Comparison of ENCODE assay signal across 23 cellular contexts in genomic region chr16:4358236-4358635, GRCh38. TPM values are rescaled to one million over a fixed set of nuclear protein-coding genes. Genes with fewer than 3 reads are reported as not detected.
"Had no signal": no experiment of that assay in that cellular context is flagged by ENCODE, and none has a peak within 500 bp of the region (broad histone marks: within the 10 kb centered on the region; RNA-seq: fewer than 3 reads in every experiment).

No MANE protein-coding gene starts in this region.

- H3K27me3 ChIP-seq: breast epithelium, foreskin keratinocyte, heart right ventricle, neural progenitor cell, right atrium auricular region had no signal

- H3K4me1 ChIP-seq: breast epithelium, foreskin keratinocyte, heart right ventricle, neural progenitor cell had no signal

- H3K9me3 ChIP-seq: breast epithelium, heart right ventricle, lower lobe of right lung, right atrium auricular region, thoracic aorta had no signal

- H3K36me3 ChIP-seq: breast epithelium, neural progenitor cell had no signal

- DNase-seq: activated CD4-positive, alpha-beta T cell treated with anti-CD3 and anti-CD28 coated beads for 36 hours; activated CD4-positive, CD25-positive, alpha-beta regulatory T cell; activated CD8-positive, alpha-beta memory T cell treated with anti-CD3 and anti-CD28 coated beads, Interleukin-2, amount 10 ng/mL, durations not matched to agents 7 days and 5 days; activated CD8-positive, alpha-beta T cell treated with anti-CD3 and anti-CD28 coated beads, Interleukin-2, amount 10 ng/mL, durations not matched to agents 7 days and 5 days; activated naive CD8-positive, alpha-beta T cell treated with anti-CD3 and anti-CD28 coated beads, Interleukin-2, amount 50 U/mL, for 24 hours; activated T-cell treated with anti-CD3 and anti-CD28 coated beads, Interleukin-2, amount 50 U/mL, for 48 hours; endodermal cell; foreskin keratinocyte; heart right ventricle; kidney glomerular epithelial cell; lower lobe of right lung; mesendoderm; natural killer cell; stimulated activated CD4-positive, alpha-beta T cell treated with anti-CD3 and anti-CD28 coated beads, Interleukin-12 subunit alpha, Interleukin-12 subunit beta, amount 100 ng/mL, for 4 hours; stimulated activated CD4-positive, alpha-beta T cell treated with anti-CD3 and anti-CD28 coated beads, Interleukin-4, amount 100 ng/mL, for 1 hour; trophoblast cell had no signal

- H3K27ac ChIP-seq: breast epithelium, foreskin keratinocyte, heart right ventricle, lower lobe of right lung, neural progenitor cell, right atrium auricular region, thoracic aorta had no signal

- FAIRE-seq: urothelium cell line had no signal

- H3K4me3 ChIP-seq: breast epithelium, heart right ventricle, lower lobe of right lung, neural progenitor cell, right atrium auricular region, thoracic aorta had no signal

- ATAC-seq: foreskin keratinocyte had no signal

RNA-seq across cellular contexts. Expression of gene VASN, which starts 13.4 kb away (rescaled TPM):
- total RNA-seq: activated CD4-positive, alpha-beta T cell treated with anti-CD3 and anti-CD28 coated beads for 36 hours; activated CD8-positive, alpha-beta memory T cell treated with anti-CD3 and anti-CD28 coated beads, Interleukin-2, amount 10 ng/mL, durations not matched to agents 7 days and 5 days; activated CD8-positive, alpha-beta T cell treated with anti-CD3 and anti-CD28 coated beads, Interleukin-2, amount 10 ng/mL, durations not matched to agents 7 days and 5 days; activated T-helper 2 cell treated with anti-CD3 and anti-CD28 coated beads, Interferon-gamma antibody, Interleukin-2, Interleukin-4, amounts not matched to agents 10 μg/mL and 5 μg/mL and 100 μg/mL, durations not matched to agents 14 hours and 24 hours and 36 hours; T-helper 2 cell treated with Interferon-gamma antibody and Interleukin-4, amounts not matched to agents 100 ng/mL and 5 ng/mL, for 36 hours had no signal
